ENCODE assay signal across 8 cellular contexts in the genomic region with DNA sequence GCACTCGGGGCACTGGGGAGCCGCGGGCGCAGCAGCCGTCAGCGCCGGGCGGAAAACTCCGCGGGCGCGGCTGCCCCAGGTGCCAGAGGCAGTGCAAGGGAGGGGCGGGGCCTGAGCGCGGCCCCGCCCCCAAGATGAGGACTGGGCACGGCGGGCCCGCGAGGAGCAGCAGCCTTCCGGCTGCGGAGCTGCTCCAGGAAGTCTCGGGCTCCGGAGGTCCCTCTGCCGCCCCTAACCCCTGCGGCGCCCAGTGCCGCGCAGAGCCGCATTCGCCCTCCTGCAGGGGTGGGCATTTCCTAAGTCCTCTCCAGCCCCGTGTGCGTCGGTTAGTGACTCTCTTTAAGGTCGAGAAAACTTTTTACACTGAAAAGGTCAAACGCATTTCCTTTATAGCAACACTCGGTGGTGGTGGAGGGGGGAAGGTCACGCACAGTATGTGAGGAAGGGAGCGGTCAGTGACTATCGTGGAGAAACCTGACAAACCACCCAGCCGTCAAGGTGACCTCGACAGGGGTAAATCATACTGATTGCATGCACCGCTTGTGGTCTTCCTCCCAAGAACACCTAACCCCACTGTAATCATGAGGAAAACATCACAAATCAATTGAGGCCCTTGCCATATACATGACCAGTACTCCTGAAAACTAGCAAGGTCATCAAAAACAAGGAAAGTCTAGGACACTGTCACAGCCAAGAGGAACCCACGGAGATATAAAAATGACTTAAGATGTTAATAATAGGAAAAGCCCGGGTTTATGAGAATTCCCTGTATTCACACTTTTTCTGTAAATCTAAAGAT. TPM values are rescaled to one million over a fixed set of nuclear protein-coding genes. Genes with fewer than 3 reads are reported as not detected.
DNase-seq lines count a peak whose midpoint lies in the region; ATAC-seq and TF ChIP-seq lines count a peak whose summit lies in the region.

A gene (minus strand): TSS at position 60 of the 799 bp plus-strand sequence. CDS start 32,676 bp downstream, outside the sequence.

- peak; percentile 85 to 87 (median 85) for ATAC-seq in T-cell (replicated peaks in 1 of 4)

- DNase-seq in HFF-Myc (ENCODE audit: extremely low read depth, low read depth) (no peak), NAMALWA (ENCODE audit: low spot score) (peak; percentile 86), T-cell (peak; percentile 72 to 89 (median 83)), left ventricle myocardium inferior (peak; percentile 86), retina (peak; percentile 85), middle frontal gyrus (ENCODE audit: extremely low spot score, low spot score) (no peak)

- 2 to 3% (median 2%) methylated on average over 43 to 45 of the region's 45 CpGs for WGBS in adipose tissue, 3 donors

- H3K27me3 Mint-ChIP-seq in T-cell: no peaks in the 10 kb centered on the region

- TF ChIP-seq POLR2A in GM10847 (IDR thresholded peaks at IDR 0.05; ENCODE audit: extremely low read depth, insufficient read length): peak; percentile 95

- no peaks in the 10 kb centered on the region for H3K9me3 Mint-ChIP-seq in T-cell

- CTCF ChIA-PET in T-cell (lab: Charles Lee): interaction anchor here in 1 of 2 donors (0.6 to 1.0 kb wide), 2 partner anchors 18 kb away, joined by 3 to 5 read pairs; no protein-coding TSS in a partner anchor

- peak within 1 kb of the TSS; percentile 82 for H3K27ac ChIP-seq in adipose tissue (ENCODE audit: low read depth, low read length)
- H3K27ac ChIP-seq in left ventricle myocardium inferior (replicated peaks): peak within 1 kb of the TSS; percentile 99

- no peaks in the 10 kb centered on the region for H3K9me3 ChIP-seq in left ventricle myocardium inferior (replicated peaks)

- H3K27me3 ChIP-seq in left ventricle myocardium inferior (ENCODE audit: low read depth): no peaks in the 10 kb centered on the region

- POLR2A ChIA-PET in T-cell (lab: Charles Lee): interaction anchor here (0.6 kb wide), 3 partner anchors 18 to 760 kb away, joined by 3 to 5 read pairs (median 4); a partner anchor contains a TSS

- H3K4me1 ChIP-seq in left ventricle myocardium inferior: peaks cover 74% of the 10 kb centered on the region

- peaks cover 12% of the 10 kb centered on the region for H3K36me3 Mint-ChIP-seq in T-cell

- H3K4me1 Mint-ChIP-seq in T-cell: peaks cover 50 to 65% (median 52%) of the 10 kb centered on the region in 3 donors

- H3K36me3 ChIP-seq in left ventricle myocardium inferior: no peaks in the 10 kb centered on the region

- H3K4me3 Mint-ChIP-seq in T-cell: peak within 1 kb of the TSS; percentile 83 to 98 (median 97)

- TF ChIP-seq CTCF in HFF-Myc (IDR thresholded peaks at IDR 0.05; ENCODE audit: low read depth, low read length, missing control alignments) (no peak), left ventricle myocardium inferior (IDR thresholded peaks at IDR 0.05; ENCODE audit: borderline replicate concordance) (no peak)

- intact Hi-C loops in left ventricle myocardium inferior (cut with micrococcal nuclease): loop anchor here (5.0 kb wide), 1 partner anchor 48 kb away; no protein-coding TSS in a partner anchor

- peak within 1 kb of the TSS; percentile 85 for H3K4me3 ChIP-seq in HFF-Myc (replicated peaks; ENCODE audit: low read depth, low read length)
- H3K4me3 ChIP-seq in left ventricle myocardium inferior: peak within 1 kb of the TSS; percentile 90

- peak within 1 kb of the TSS; percentile 94 to 95 for H3K27ac Mint-ChIP-seq in T-cell

RNA-seq across cellular contexts. Expression of the gene that starts here (rescaled TPM):
- total RNA-seq in T-cell (100 to 1,000 TPM; 196 to 222 (median 208) TPM), left ventricle myocardium inferior (390 TPM)
- 100 to 1,000 TPM in 2 of 3 donors, 10 to 100 TPM in 1; 64.4 to 125 (median 117) TPM for polyA plus RNA-seq in adipose tissue

Comparison
In these comparisons a context has a peak if more than half of its experiments do, and no peak if none do; other contexts are left out.
1. DNase-seq: peak in NAMALWA (single experiment), T-cell (34 of 34), left ventricle myocardium inferior (single experiment) and retina (single experiment); none in HFF-Myc (single experiment) and middle frontal gyrus (single experiment).